In genomic region chr2:121010998-121011397, GRCh38 we compare ENCODE assay signal across 7 cellular contexts.
"Had no signal": no experiment of that assay in that cellular context is flagged by ENCODE, and none has a peak within 500 bp of the region (broad histone marks: within the 10 kb centered on the region; RNA-seq: fewer than 3 reads in every experiment).

No MANE protein-coding gene starts in this region.

- ATAC-seq: GM12878 had no signal

- DNase-seq: GDM1, GF-D8 had no signal

- H3K4me3 ChIP-seq: GM12878 had no signal

- FAIRE-seq: GM12878, GM12891, GM12892, GM18507, GM19239 had no signal
